8 cellular contexts compared by ENCODE assay signal in genomic region chr17:67245694-67246397, GRCh38. TPM values are rescaled to one million over a fixed set of nuclear protein-coding genes. Genes with fewer than 3 reads are reported as not detected.
DNase-seq lines count a peak whose midpoint lies in the region; ATAC-seq, FAIRE-seq and TF ChIP-seq lines count a peak whose summit lies in the region.

No MANE protein-coding gene starts in this region.

- peak overlapping the region; percentile 80 to 92 (median 83) for H3K4me3 Mint-ChIP-seq in T-cell

- H3K9ac ChIP-seq in K562 (ENCODE audit: insufficient read depth in 1 of 2, low read depth in 2 of 2, low read length in 2 of 2) = peak overlapping the region; percentile 84 to 96

- no peaks in the 10 kb centered on the region for H3K9me3 Mint-ChIP-seq in T-cell

- no peaks in the 10 kb centered on the region for H3K9me3 ChIP-seq in K562 (replicated peaks; ENCODE audit: control insufficient read depth, insufficient read depth, low read depth, low read length)

- DNase-seq in NCI-H2171 treated with DMSO at 0.1 percent for 48 hours (lab: John Stamatoyannopoulos, UW) (peak; percentile 13), NCI-H2171 (lab: John Stamatoyannopoulos, UW) (no peak), T-cell (peak in 29 of 34 experiments; percentile 5 to 57 (median 36)), K562 (ENCODE audit: extremely low read depth in 1 of 4, low spot score in 3 of 4) (peak; percentile 51 to 75 (median 62)), iPS-NIHi7 (ENCODE audit: extremely low spot score) (peak; percentile 82), NCI-H187 (lab: John Stamatoyannopoulos, UW) (no peak)
- DNase-seq in stimulated activated CD4-positive, alpha-beta T cell treated with anti-CD3 and anti-CD28 coated beads, Interleukin-15, amount 100 ng/mL, for 1 hour (ENCODE audit: low read depth in 1 of 2, low spot score in 1 of 2) = peak; percentile 15 to 35

- H3K4me3 ChIP-seq in K562 = peak overlapping the region; percentile 86

- H3K4me1 ChIP-seq in K562 (replicated peaks in 1 of 2; ENCODE audit: control insufficient read depth in 2 of 2, insufficient read depth in 2 of 2, low read length in 2 of 2) = peaks cover 15 to 19% of the 10 kb centered on the region in 2 experiments

- TF ChIP-seq CTCF in K562 (IDR thresholded peaks at IDR 0.05 in 2 of 3, conservative IDR thresholded peaks at IDR 0.05 in 1 of 3; ENCODE audit: insufficient read depth in 2 of 3, low read depth in 1 of 3, low read length in 3 of 3) = peak in 2 of 3 experiments; percentile 2 to 16; a peak in 1 of 6 replicates

- peaks cover 41% of the 10 kb centered on the region for H3K79me2 ChIP-seq in K562 (ENCODE audit: control insufficient read depth, insufficient read depth, low read length)

- H3K27me3 Mint-ChIP-seq in T-cell = no peaks in the 10 kb centered on the region

- peak overlapping the region; percentile 79 to 94 for H3K27ac Mint-ChIP-seq in T-cell

- intact Hi-C loops in K562 (cut with micrococcal nuclease) = no loop called here

- peak overlapping the region; percentile 89 for H2AFZ ChIP-seq in K562 (ENCODE audit: low read depth, low read length)

- peak overlapping the region; percentile 87; the same call in 1 of the 3 replicates for H3K27ac ChIP-seq in K562 (ENCODE audit: extremely low read depth, low read depth, low read length)

- peaks cover 4% of the 10 kb centered on the region for H3K36me3 Mint-ChIP-seq in T-cell

- no peak; the same call in 1 of the 2 replicates for TF ChIP-seq POLR2A in K562 (conservative IDR thresholded peaks at IDR 0.05)

- CTCF ChIA-PET in T-cell (lab: Charles Lee) = interaction anchor here in 1 of 2 donors (0.6 kb wide), 1 partner anchor 130 kb away, joined by 3 read pairs; no protein-coding TSS in a partner anchor
- CTCF ChIA-PET in K562 (lab: Yijun Ruan, JAX; ENCODE audit: low intra/inter-chr PET ratio) = no interaction called here

- no peak for TF ChIP-seq EP300 in K562 (IDR thresholded peaks at IDR 0.05; ENCODE audit: low read length)

- no TSS peak for BruUV-seq in K562 (replicated peaks; lab: Mats Ljungman, UMichigan)

- FAIRE-seq in K562 (lab: Jason Lieb, UNC) = no peak

- H3K4me1 Mint-ChIP-seq in T-cell = peaks cover 41 to 53% (median 47%) of the 10 kb centered on the region in 3 donors

- H3K36me3 ChIP-seq in K562 (ENCODE audit: control insufficient read depth, insufficient read depth, low read length) = peaks cover 11% of the 10 kb centered on the region; the same call in 1 of the 3 replicates

- peak; percentile 9 to 44 (median 34) for ATAC-seq in T-cell (replicated peaks in 1 of 4)
- ATAC-seq in K562 = peak; percentile 63
- ATAC-seq in HG03097 (IDR thresholded peaks at IDR 0.05; ENCODE audit: low FRiP score, unreplicated experiment) = no peak

- POLR2A ChIA-PET in T-cell (lab: Charles Lee) = no interaction called here
- POLR2A ChIA-PET in K562 (lab: Yijun Ruan, JAX) = interaction anchor here (0.8 to 0.9 kb wide), 2 partner anchors 24 to 175 kb away, joined by 3 to 5 read pairs; no protein-coding TSS in a partner anchor

- no peaks in the 10 kb centered on the region for H3K27me3 ChIP-seq in K562 (ENCODE audit: control insufficient read depth in 2 of 2, insufficient read depth in 2 of 2, low read length in 2 of 2)

- no peaks in the 10 kb centered on the region for H3K9me1 ChIP-seq in K562 (ENCODE audit: control insufficient read depth, insufficient read depth, low read length)

- WGBS in K562 (ENCODE audit: insufficient coverage, low coverage, missing lambda C conversion rate) = 4% methylated on average over 35 of the region's 75 CpGs

- H4K20me1 ChIP-seq in K562 (replicated peaks; ENCODE audit: control insufficient read depth, insufficient read depth, low read length) = no peaks in the 10 kb centered on the region; the same call in 1 of the 2 replicates

- H3K4me2 ChIP-seq in K562 (ENCODE audit: insufficient read depth, low read length) = peak overlapping the region; percentile 76

- TF ChIP-seq RAD21 in K562 (CRISPR knock-in tag; conservative IDR thresholded peaks at IDR 0.05 in 1 of 2, IDR thresholded peaks at IDR 0.05 in 1 of 2) = no peak

- in situ Hi-C loops in K562 (cut with MboI) = no loop called here

TF ChIP-seq in K562, 482 proteins besides CTCF, POLR2A, EP300 and RAD21 (continues in another document):
- TF ChIP-seq ZBTB11 (CRISPR knock-in tag; IDR thresholded peaks at IDR 0.05) = peak in 1 of 3 experiments; percentile 74; a peak in 1 of 6 replicates
- no peak for TF ChIP-seq ZNF57 (CRISPR knock-in tag; IDR thresholded peaks at IDR 0.05)
- peak; percentile 80; the same call in 1 of the 2 replicates for TF ChIP-seq ZBTB7A (IDR thresholded peaks at IDR 0.05; ENCODE audit: borderline replicate concordance, control insufficient read depth, low read depth, low read length)
- TF ChIP-seq TEAD4 (IDR thresholded peaks at IDR 0.05; ENCODE audit: low read length) = peak; percentile 42
- no peak for TF ChIP-seq TEAD4 (CRISPR knock-in tag; IDR thresholded peaks at IDR 0.05; ENCODE audit: borderline replicate concordance)
- TF ChIP-seq NRF1 (conservative IDR thresholded peaks at IDR 0.05 in 1 of 2, IDR thresholded peaks at IDR 0.05 in 1 of 2) = 0 out of 4 replicates have a peak, but pooled peaks of 1 of the 2 experiments have one; percentile 12
- peak; percentile 25 to 71; a peak in 2 of 4 replicates for TF ChIP-seq MAZ (CRISPR knock-in tag; conservative IDR thresholded peaks at IDR 0.05 in 1 of 2, IDR thresholded peaks at IDR 0.05 in 1 of 2)
- peak; percentile 67 to 76; a peak in 2 of 4 replicates for TF ChIP-seq UBTF (IDR thresholded peaks at IDR 0.05; ENCODE audit: borderline replicate concordance in 1 of 2, low read depth in 2 of 2, low read length in 2 of 2)
- TF ChIP-seq TEAD1 (CRISPR knock-in tag; IDR thresholded peaks at IDR 0.05) = peak in 1 of 2 experiments; percentile 73; a peak in 1 of 4 replicates
- TF ChIP-seq ZNF445 (CRISPR knock-in tag; IDR thresholded peaks at IDR 0.05; ENCODE audit: low read depth) = no peak

RNA-seq across cellular contexts. Expression of gene HELZ, which starts 0.8 kb away (rescaled TPM):
- 100 to 1,000 TPM in 2 of 5 donors, 10 to 100 TPM in 3; 76.0 to 115 (median 91.6) TPM for total RNA-seq in T-cell
- 122 and 381 TPM in 2 replicates for total RNA-seq in K562 (2011; cell fraction: chromatin; rRNA removed; ENCODE audit: low replicate concordance)
- 40.2 and 76.2 TPM in 2 replicates for total RNA-seq in K562 (2011; cell fraction: nucleolus; rRNA removed)
- total RNA-seq in K562 (2011; cell fraction: nucleoplasm; rRNA removed) = 95.5 and 139 TPM in 2 replicates
- total RNA-seq in K562 (2014; rRNA removed) = 12.9 and 18.6 TPM in 2 replicates
- total RNA-seq in K562 (2014; rRNA removed; fragmentation: Illumina TruSeq; extraction: Trizol) = 34.2 and 39.6 TPM in 2 replicates
- total RNA-seq in K562 (2015; rRNA removed; fragmentation: Illumina TruSeq; extraction: Trizol) = 24.0 and 25.1 TPM in 2 replicates
- total RNA-seq in K562 (2021) = 39.8 TPM in 2 replicates
- polyA plus RNA-seq in K562 (2011; rRNA removed) = 23.7 and 25.4 TPM in 2 replicates
- polyA plus RNA-seq in K562 (2011; cell fraction: cytosol; rRNA removed) = 8.3 and 13.5 TPM in 2 replicates
- polyA plus RNA-seq in K562 (2011; cell fraction: nucleus; rRNA removed) = 21.2 and 23.2 TPM in 2 replicates
- 5.8 and 15.1 TPM in 2 replicates for polyA plus RNA-seq in K562 (2012)
- polyA plus RNA-seq in K562 (2014; fragmentation: Illumina TruSeq; extraction: Trizol) = 13.4 and 17.3 TPM in 2 replicates
- polyA plus RNA-seq in K562 (2014; fragmentation: Nextera tagmentation; extraction: Ambion mirVana) = 10 to 100 TPM in 1 of 2 experiments, 1 to 10 TPM in 1; 5.2 to 11.3 TPM
- 7.7 and 8.9 TPM in 2 replicates for polyA plus RNA-seq in K562 (2014; rRNA removed)
- polyA minus RNA-seq in K562 (2011; rRNA and poly(A)+ RNA removed) = 140 and 161 TPM in 2 replicates
- polyA minus RNA-seq in K562 (2011; cell fraction: cytosol; rRNA and poly(A)+ RNA removed) = 43.3 and 44.0 TPM in 2 replicates
- 48.1 and 120 TPM in 2 replicates for polyA minus RNA-seq in K562 (2011; cell fraction: nucleus; rRNA and poly(A)+ RNA removed)

Comparison
In these comparisons a context has a peak if more than half of its experiments do, and no peak if none do; other contexts are left out.
1. DNase-seq: peak in NCI-H2171 treated with DMSO at 0.1 percent for 48 hours (single experiment), T-cell (29 of 34), K562 (4 of 4), iPS-NIHi7 (single experiment) and stimulated activated CD4-positive, alpha-beta T cell treated with anti-CD3 and anti-CD28 coated beads, Interleukin-15, amount 100 ng/mL, for 1 hour (2 of 2); none in NCI-H2171 (single experiment) and NCI-H187 (0 of 2).